In the genomic region with DNA sequence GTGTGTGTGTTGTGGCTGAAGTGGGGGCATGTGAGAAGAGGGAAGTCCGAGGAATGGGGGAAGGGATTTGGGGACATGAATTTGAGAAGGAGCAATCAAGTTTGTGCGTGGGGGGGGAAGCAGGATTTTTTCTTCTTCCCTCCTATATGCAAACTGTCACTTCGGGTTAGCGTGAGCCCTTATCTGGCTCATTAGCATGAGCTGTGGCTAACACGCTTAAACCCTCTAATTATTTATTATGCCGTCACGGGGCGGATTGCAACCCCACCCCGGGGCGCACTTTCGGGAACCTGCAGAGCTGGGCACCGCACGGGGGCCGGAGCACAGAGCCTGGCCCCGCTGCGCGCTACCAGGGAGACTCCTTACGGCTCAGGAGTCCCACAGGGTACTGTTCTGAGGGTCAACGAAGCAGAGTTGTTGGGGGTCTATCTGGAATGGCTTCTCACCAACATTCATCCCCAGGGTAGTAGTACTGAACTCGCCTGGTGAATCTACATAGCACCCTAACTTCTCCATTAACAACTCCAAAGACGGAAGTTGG, we compare ENCODE assay signal across 1 cellular context.
TF ChIP-seq lines count a peak whose summit lies in the region.

No MANE protein-coding gene starts in this region.

TF ChIP-seq in H1, 55 proteins besides CTCF, POLR2A, EP300 and RAD21 (continued from another document):
- TF ChIP-seq CHD7 (IDR thresholded peaks at IDR 0.05; ENCODE audit: insufficient replicate concordance, low read length) (no peak), SIN3A (conservative IDR thresholded peaks at IDR 0.05 in 1 of 2, IDR thresholded peaks at IDR 0.05 in 1 of 2; ENCODE audit: low read depth in 1 of 2, low read length in 2 of 2) (no peak), ASH2L (IDR thresholded peaks at IDR 0.05; ENCODE audit: low read length) (no peak), CREB1 (IDR thresholded peaks at IDR 0.05) (no peak), SUZ12 (IDR thresholded peaks at IDR 0.05; ENCODE audit: low read length) (peak; percentile 42; the same call in 1 of the 2 replicates), RXRA (IDR thresholded peaks at IDR 0.05; ENCODE audit: insufficient read depth, low read depth, low read length) (no peak), ZNF274 (IDR thresholded peaks at IDR 0.05; ENCODE audit: borderline replicate concordance, extremely low read depth, low read length) (no peak), TAF7 (optimal IDR thresholded peaks at IDR 0.05; ENCODE audit: borderline replicate concordance, low read depth, low read length) (no peak), PHF8 (conservative IDR thresholded peaks at IDR 0.05; ENCODE audit: low read depth, low read length) (no peak)
